In the genomic region with DNA sequence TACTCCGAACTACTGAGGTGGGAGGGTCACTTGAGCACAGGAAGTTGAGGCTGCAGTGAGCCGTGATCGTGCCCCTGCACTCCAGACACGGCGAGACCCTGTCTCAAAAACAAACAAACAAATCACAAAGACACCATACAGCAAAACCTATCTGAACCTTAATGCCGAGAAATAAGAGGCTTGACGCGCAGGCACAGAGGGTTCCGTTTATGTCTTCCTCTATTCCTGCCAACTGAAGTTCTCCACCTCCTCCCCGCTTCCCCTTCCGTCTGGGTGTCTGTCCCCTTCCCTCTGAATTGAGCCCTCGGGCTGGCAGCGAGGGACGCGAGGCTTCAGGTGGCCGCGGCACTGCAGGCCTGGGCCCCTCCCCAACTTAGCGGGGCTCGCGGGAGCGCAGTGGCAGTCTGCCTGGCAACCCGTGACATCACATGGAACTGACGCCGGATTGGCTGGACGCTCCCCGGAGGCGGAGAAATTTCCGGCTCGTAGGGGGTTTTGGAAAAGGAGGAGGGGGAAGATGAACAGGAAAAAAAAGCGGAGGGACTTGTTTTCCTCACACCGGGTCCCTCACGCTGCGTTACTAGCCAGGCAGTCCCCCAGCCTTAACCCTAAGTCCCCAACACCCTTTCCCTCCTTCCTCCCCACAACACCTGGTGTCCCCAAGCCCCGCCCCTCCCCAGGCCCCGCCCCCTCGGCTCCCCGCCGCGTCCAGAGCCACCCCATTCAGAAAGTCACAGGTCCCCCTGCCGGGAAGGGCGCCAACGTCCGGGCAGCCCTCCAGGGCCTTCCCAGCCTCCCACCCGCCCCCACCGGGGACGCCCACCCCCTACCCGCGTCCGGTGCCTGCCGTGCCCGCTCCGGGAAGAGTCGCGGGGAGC, we compare ENCODE assay signal across 8 cellular contexts. TPM values are rescaled to one million over a fixed set of nuclear protein-coding genes. Genes with fewer than 3 reads are reported as not detected.
DNase-seq lines count a peak whose midpoint lies in the region; ATAC-seq and TF ChIP-seq lines count a peak whose summit lies in the region.

No MANE protein-coding gene starts in this region.

- no peaks in the 10 kb centered on the region for H3K9me3 ChIP-seq in right lobe of liver

- H3K4me3 ChIP-seq in AG10803 (ENCODE audit: low read length) (peak overlapping the region; percentile 64), dorsolateral prefrontal cortex (peak overlapping the region; percentile 35 to 81 (median 65)), right lobe of liver (peak overlapping the region; percentile 51 to 62 (median 59))

- no peaks in the 10 kb centered on the region for H3K36me3 ChIP-seq in right lobe of liver

- TF ChIP-seq CTCF in AG10803 (conservative IDR thresholded peaks at IDR 0.05; ENCODE audit: low read length) = no peak
- no peak for TF ChIP-seq CTCF in dorsolateral prefrontal cortex (IDR thresholded peaks at IDR 0.05 in 54 of 56, conservative IDR thresholded peaks at IDR 0.05 in 2 of 56; ENCODE audit: low read depth in 1 of 56, partially characterized antibody in 56 of 56)
- no peak for TF ChIP-seq CTCF in right lobe of liver (IDR thresholded peaks at IDR 0.05)

- ATAC-seq in HG03432 (IDR thresholded peaks at IDR 0.05; ENCODE audit: unreplicated experiment) (peak; percentile 77), right lobe of liver (peak; percentile 88 to 93 (median 92))

- under 1% methylated on average over 40 of the region's 54 CpGs for WGBS in right lobe of liver (ENCODE audit: insufficient coverage, low coverage, low lambda C conversion rate, missing lambda C conversion rate)

- TF ChIP-seq POLR2A in GM19099 (IDR thresholded peaks at IDR 0.05; ENCODE audit: extremely low read depth, insufficient read length, low read depth) (peak; percentile 53), right lobe of liver (IDR thresholded peaks at IDR 0.05) (peak; percentile 50)

- DNase-seq in AG10803 (ENCODE audit: low read depth) (peak; percentile 25), NCI-H524 (lab: John Stamatoyannopoulos, UW) (peak; percentile 50 to 78), dorsolateral prefrontal cortex (peak; percentile 71 to 90 (median 85)), right lobe of liver (peak; percentile 82 to 83 (median 83))
- DNase-seq in activated CD4-positive, alpha-beta T cell treated with anti-CD3 and anti-CD28 coated beads, Interleukin-2, amount 50 U/mL, for 24 hours (ENCODE audit: low read depth in 1 of 2, low spot score in 1 of 2) = peak; percentile 76 to 90
- peak; percentile 87 to 93 for DNase-seq in stimulated activated CD4-positive, alpha-beta T cell treated with anti-CD3 and anti-CD28 coated beads, Interleukin-2, amount 100 ng/mL, for 48 hours

- H3K27ac ChIP-seq in dorsolateral prefrontal cortex = peak overlapping the region in 30 of 59 donors; percentile 7 to 86 (median 51)
- H3K27ac ChIP-seq in right lobe of liver = peak overlapping the region in 2 of 3 donors; percentile 37 to 60

- peaks cover 0 to 11% (median 2%) of the 10 kb centered on the region in 4 donors for H3K4me1 ChIP-seq in right lobe of liver

- intact Hi-C loops in dorsolateral prefrontal cortex (cut with DNase I) = no loop called here
- intact Hi-C loops in right lobe of liver (cut with DNase I) = no loop called here

- H3K27me3 ChIP-seq in dorsolateral prefrontal cortex (peaks cover 0 to 15% (median 0%) of the 10 kb centered on the region in 45 donors), right lobe of liver (no peaks in the 10 kb centered on the region)

RNA-seq across cellular contexts. Expression of a gene that starts 1.1 kb away (rescaled TPM):
- total RNA-seq in dorsolateral prefrontal cortex (1 to 10 TPM in 27 of 120 experiments, under 1 TPM in 68, not detected in 25; 0.11 to 3.3 (median 0.65) TPM), right lobe of liver (under 1 TPM in 3 of 6 experiments, not detected in 3; 0.12 to 0.56 (median 0.30) TPM)

RNA-seq across cellular contexts. Expression of a gene that starts 12.8 kb away (rescaled TPM):
- total RNA-seq in dorsolateral prefrontal cortex = 1 to 10 TPM in 1 of 120 experiments, under 1 TPM in 28, not detected in 91; 0.07 to 1.1 (median 0.35) TPM
- total RNA-seq in right lobe of liver = under 1 TPM in 1 of 6 experiments, not detected in 5; 0.51 TPM

RNA-seq across cellular contexts. Expression of a gene that starts 44.7 kb away (rescaled TPM):
- total RNA-seq in dorsolateral prefrontal cortex (100 to 1,000 TPM in 14 of 120 experiments, 10 to 100 TPM in 106; 54.6 to 147 (median 79.1) TPM), right lobe of liver (10 to 100 TPM; 48.6 to 82.8 (median 74.2) TPM)

RNA-seq across cellular contexts. Expression of a gene that starts 45.1 kb away (rescaled TPM):
- total RNA-seq in dorsolateral prefrontal cortex (10 to 100 TPM in 28 of 120 experiments, 1 to 10 TPM in 92; 3.2 to 14.9 (median 8.0) TPM), right lobe of liver (1 to 10 TPM in 5 of 6 experiments, under 1 TPM in 1; 0.68 to 2.3 (median 1.5) TPM)

RNA-seq across cellular contexts. Expression of a gene that starts 47.4 kb away (rescaled TPM):
- total RNA-seq in dorsolateral prefrontal cortex (10 to 100 TPM in 85 of 120 experiments, 1 to 10 TPM in 35; 4.5 to 21.9 (median 12.2) TPM), right lobe of liver (10 to 100 TPM in 2 of 6 experiments, 1 to 10 TPM in 4; 6.2 to 13.1 (median 9.2) TPM)

Comparison
In these comparisons a context has a peak if more than half of its experiments do, and no peak if none do; other contexts are left out.
1. Peak in every context shown above with its lines: DNase-seq, ATAC-seq, H3K4me3 ChIP-seq and H3K27ac ChIP-seq.
2. DNase-seq: peak in every context shown above with its lines; median percentile 90 in stimulated activated CD4-positive, alpha-beta T cell treated with anti-CD3 and anti-CD28 coated beads, Interleukin-2, amount 100 ng/mL, for 48 hours; 85 in dorsolateral prefrontal cortex; 83 in activated CD4-positive, alpha-beta T cell treated with anti-CD3 and anti-CD28 coated beads, Interleukin-2, amount 50 U/mL, for 24 hours; 83 in right lobe of liver; 64 in NCI-H524; 25 in AG10803.